Comparison of ENCODE assay signal across 1 cellular context in genomic region chr5:176550937-176551336, GRCh38.
A peak's percentile ranks its signal among the peaks of the same experiment; 100 is the strongest.
TF ChIP-seq lines count a peak whose summit lies in the region.

No MANE protein-coding gene starts in this region.

TF ChIP-seq in HepG2, 621 proteins besides CTCF, POLR2A, EP300 and RAD21:
- TF ChIP-seq ZMYM3 (CRISPR knock-in tag; IDR thresholded peaks at IDR 0.05) (peak; percentile 58; the same call in 1 of the 2 replicates), ZNF460 (CRISPR knock-in tag; IDR thresholded peaks at IDR 0.05; ENCODE audit: borderline replicate concordance) (peak; percentile 92), ZBTB33 (CRISPR knock-in tag; IDR thresholded peaks at IDR 0.05) (peak; percentile 58)
